In the genomic region with DNA sequence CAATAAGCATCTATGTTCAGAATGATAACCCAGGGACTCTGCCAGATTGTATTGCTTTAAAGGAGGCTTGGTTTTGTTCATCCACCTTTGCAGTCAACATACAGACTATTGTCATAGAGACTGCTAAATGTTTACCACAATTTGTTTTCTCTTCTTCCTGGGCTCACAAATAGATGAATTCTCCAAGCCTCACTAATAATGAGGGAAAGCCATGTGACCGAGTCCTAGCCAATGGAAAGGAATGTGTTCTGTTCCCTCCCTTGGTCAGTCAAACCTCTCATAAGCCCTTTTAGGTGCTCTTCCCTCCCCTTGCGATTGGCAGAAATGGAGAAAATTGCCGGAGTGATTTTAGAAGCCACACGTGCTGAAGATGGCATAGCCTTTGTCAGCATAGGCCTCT, we compare ENCODE assay signal across 1 cellular context.
TF ChIP-seq lines count a peak whose summit lies in the region.

No MANE protein-coding gene starts in this region.

TF ChIP-seq in SK-N-SH treated with all-trans-retinoic acid at 6 μM for 48 hours, 23 proteins besides CTCF, POLR2A, EP300 and RAD21 (continued from another document):
- TF ChIP-seq, protein P1, sequence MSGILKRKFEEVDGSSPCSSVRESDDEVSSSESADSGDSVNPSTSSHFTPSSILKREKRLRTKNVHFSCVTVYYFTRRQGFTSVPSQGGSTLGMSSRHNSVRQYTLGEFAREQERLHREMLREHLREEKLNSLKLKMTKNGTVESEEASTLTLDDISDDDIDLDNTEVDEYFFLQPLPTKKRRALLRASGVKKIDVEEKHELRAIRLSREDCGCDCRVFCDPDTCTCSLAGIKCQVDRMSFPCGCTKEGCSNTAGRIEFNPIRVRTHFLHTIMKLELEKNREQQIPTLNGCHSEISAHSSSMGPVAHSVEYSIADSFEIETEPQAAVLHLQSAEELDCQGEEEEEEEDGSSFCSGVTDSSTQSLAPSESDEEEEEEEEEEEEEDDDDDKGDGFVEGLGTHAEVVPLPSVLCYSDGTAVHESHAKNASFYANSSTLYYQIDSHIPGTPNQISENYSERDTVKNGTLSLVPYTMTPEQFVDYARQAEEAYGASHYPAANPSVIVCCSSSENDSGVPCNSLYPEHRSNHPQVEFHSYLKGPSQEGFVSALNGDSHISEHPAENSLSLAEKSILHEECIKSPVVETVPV (CRISPR knock-in tag; IDR thresholded peaks at IDR 0.05) = no peak
- no peak for TF ChIP-seq ZFP30 (CRISPR knock-in tag; IDR thresholded peaks at IDR 0.05)
- TF ChIP-seq PPARA (CRISPR knock-in tag; IDR thresholded peaks at IDR 0.05; ENCODE audit: borderline replicate concordance) = no peak
- no peak for TF ChIP-seq SNAI2 (CRISPR knock-in tag; IDR thresholded peaks at IDR 0.05)
- TF ChIP-seq ZC3H10 (CRISPR knock-in tag; IDR thresholded peaks at IDR 0.05) = no peak
- no peak for TF ChIP-seq OSR1 (CRISPR knock-in tag; IDR thresholded peaks at IDR 0.05)
- TF ChIP-seq TOX (CRISPR knock-in tag; IDR thresholded peaks at IDR 0.05; ENCODE audit: borderline replicate concordance) = no peak
- TF ChIP-seq CSDC2 (CRISPR knock-in tag; IDR thresholded peaks at IDR 0.05) = no peak
- TF ChIP-seq BACH2 (CRISPR knock-in tag; IDR thresholded peaks at IDR 0.05; ENCODE audit: borderline replicate concordance) = no peak
- no peak for TF ChIP-seq GLIS3 (CRISPR knock-in tag; IDR thresholded peaks at IDR 0.05)
- TF ChIP-seq, protein P2, sequence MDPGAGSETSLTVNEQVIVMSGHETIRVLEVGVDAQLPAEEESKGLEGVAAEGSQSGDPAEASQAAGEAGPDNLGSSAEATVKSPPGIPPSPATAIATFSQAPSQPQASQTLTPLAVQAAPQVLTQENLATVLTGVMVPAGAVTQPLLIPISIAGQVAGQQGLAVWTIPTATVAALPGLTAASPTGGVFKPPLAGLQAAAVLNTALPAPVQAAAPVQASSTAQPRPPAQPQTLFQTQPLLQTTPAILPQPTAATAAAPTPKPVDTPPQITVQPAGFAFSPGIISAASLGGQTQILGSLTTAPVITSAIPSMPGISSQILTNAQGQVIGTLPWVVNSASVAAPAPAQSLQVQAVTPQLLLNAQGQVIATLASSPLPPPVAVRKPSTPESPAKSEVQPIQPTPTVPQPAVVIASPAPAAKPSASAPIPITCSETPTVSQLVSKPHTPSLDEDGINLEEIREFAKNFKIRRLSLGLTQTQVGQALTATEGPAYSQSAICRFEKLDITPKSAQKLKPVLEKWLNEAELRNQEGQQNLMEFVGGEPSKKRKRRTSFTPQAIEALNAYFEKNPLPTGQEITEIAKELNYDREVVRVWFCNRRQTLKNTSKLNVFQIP (CRISPR knock-in tag; IDR thresholded peaks at IDR 0.05; ENCODE audit: borderline replicate concordance, low read depth) = no peak
- TF ChIP-seq, protein P3, sequence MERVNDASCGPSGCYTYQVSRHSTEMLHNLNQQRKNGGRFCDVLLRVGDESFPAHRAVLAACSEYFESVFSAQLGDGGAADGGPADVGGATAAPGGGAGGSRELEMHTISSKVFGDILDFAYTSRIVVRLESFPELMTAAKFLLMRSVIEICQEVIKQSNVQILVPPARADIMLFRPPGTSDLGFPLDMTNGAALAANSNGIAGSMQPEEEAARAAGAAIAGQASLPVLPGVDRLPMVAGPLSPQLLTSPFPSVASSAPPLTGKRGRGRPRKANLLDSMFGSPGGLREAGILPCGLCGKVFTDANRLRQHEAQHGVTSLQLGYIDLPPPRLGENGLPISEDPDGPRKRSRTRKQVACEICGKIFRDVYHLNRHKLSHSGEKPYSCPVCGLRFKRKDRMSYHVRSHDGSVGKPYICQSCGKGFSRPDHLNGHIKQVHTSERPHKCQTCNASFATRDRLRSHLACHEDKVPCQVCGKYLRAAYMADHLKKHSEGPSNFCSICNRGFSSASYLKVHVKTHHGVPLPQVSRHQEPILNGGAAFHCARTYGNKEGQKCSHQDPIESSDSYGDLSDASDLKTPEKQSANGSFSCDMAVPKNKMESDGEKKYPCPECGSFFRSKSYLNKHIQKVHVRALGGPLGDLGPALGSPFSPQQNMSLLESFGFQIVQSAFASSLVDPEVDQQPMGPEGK (CRISPR knock-in tag; IDR thresholded peaks at IDR 0.05; ENCODE audit: borderline replicate concordance) = no peak
- TF ChIP-seq ZNF565 (CRISPR knock-in tag; conservative IDR thresholded peaks at IDR 0.05; ENCODE audit: low read depth) = no peak
TF ChIP-seq in SK-N-SH treated with all-trans-retinoic acid at 6 μM for 48 hours: peak in this region for 0.
